Comparison of ENCODE assay signal across 10 cellular contexts in the genomic region with DNA sequence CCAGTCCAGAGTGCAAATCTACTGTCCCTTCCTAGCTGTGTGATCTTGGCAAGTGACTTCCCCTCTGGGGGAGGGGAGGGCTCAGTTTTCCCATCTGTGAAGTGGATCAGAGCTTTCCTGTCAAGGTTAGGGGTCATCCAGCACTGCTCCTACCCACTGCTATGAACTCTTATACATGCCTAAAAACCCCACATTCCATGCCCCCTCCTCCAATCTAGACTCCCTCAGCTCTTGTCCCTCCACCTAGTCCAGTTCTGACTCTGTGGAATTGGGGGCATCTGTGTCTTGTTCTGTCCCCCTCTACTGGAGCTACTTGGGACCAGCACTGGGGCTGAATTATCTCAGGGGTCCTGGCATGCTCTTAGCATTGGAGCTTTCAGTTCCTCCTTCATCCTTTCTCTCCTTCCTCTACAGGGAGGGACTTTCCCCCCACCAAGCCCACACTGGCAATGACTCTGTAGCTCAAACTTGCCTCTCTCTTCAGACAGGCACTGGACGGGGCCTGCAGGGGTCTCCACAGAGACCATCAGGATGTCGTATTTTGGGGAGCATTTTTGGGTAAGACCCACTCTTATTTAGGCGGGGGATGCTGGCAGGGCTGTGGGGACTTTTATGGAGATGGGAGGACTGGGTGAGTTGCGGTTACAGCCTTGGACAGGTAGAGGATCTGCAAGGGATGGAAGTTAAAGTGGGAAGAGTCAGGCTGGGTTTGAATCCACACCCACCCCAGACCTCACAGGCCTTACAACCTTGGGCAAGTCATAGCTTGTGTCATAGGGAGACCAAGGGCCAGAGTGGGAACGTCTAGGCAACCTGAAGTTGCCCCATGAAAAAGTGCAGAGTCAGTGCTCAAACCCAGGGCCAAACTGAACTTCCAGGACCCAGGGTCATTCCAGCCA. TPM values are rescaled to one million over a fixed set of nuclear protein-coding genes. Genes with fewer than 3 reads are reported as not detected.
DNase-seq lines count a peak whose midpoint lies in the region; ATAC-seq and TF ChIP-seq lines count a peak whose summit lies in the region.
"Had no signal": no experiment of that assay in that cellular context is flagged by ENCODE, and none has a peak within 500 bp of the region (broad histone marks: within the 10 kb centered on the region; RNA-seq: fewer than 3 reads in every experiment).

No MANE protein-coding gene starts in this region.

- H3F3A ChIP-seq in OCI-LY1 (ENCODE audit: insufficient read depth, low read length): no peaks in the 10 kb centered on the region; the same call in 1 of the 2 replicates

- in situ Hi-C loops in GM13977 (cut with MboI; ENCODE audit: low pct_unique_long_range_greater_than_20kb, low sequenced_read_pairs, unreplicated experiment): no loop called here

- no peak overlapping the region for H3K14ac ChIP-seq in trophoblast cell (ENCODE audit: low read length)

- TF ChIP-seq CTCF in GM13977 (IDR thresholded peaks at IDR 0.05; ENCODE audit: extremely low read depth, insufficient read depth, missing control alignments) (peak; percentile 44), OCI-LY1 (IDR thresholded peaks at IDR 0.05; ENCODE audit: low read length) (peak; percentile 57), omental fat pad (IDR thresholded peaks at IDR 0.05) (no peak)

- no peak overlapping the region for H2BK120ac ChIP-seq in trophoblast cell (ENCODE audit: insufficient read depth, low read length, poor library complexity)

- H3K27me3 ChIP-seq in OCI-LY1 (ENCODE audit: insufficient read depth, low read length): no peaks in the 10 kb centered on the region
- no peaks in the 10 kb centered on the region for H3K27me3 ChIP-seq in trophoblast cell (ENCODE audit: insufficient read depth, low read length)

- H2AFZ ChIP-seq in OCI-LY1 (ENCODE audit: low read length): no peak overlapping the region
- no peak overlapping the region for H2AFZ ChIP-seq in trophoblast cell (ENCODE audit: insufficient read depth, low read length, poor library complexity)

- no peak overlapping the region for H3K18ac ChIP-seq in trophoblast cell (ENCODE audit: low read length)

- H2BK5ac ChIP-seq in trophoblast cell (ENCODE audit: low read depth, low read length, poor library complexity): no peak overlapping the region

- H3K4me2 ChIP-seq in OCI-LY1 (ENCODE audit: low read length) (peak overlapping the region; percentile 26; the same call in 1 of the 2 replicates), trophoblast cell (ENCODE audit: low read length) (no peak overlapping the region)

- no peaks in the 10 kb centered on the region for H3K79me1 ChIP-seq in trophoblast cell (ENCODE audit: low read length)

- ATAC-seq in HG02571 (IDR thresholded peaks at IDR 0.05; ENCODE audit: unreplicated experiment) (peak; percentile 45), memory B cell (ENCODE audit: low read depth) (peak; percentile 76), omental fat pad (ENCODE audit: low FRiP score) (no peak)

- H3K9ac ChIP-seq in OCI-LY1 (ENCODE audit: low read length): peak overlapping the region; percentile 28; the same call in 1 of the 2 replicates
- no peak overlapping the region for H3K9ac ChIP-seq in trophoblast cell (ENCODE audit: low read length)

- H3K27ac Mint-ChIP-seq in memory B cell: peak overlapping the region; percentile 87

- H3K79me2 ChIP-seq in OCI-LY1 (ENCODE audit: insufficient read depth, low read length) (0 out of 2 replicates have a peak, but pooled peaks cover 7% of the 10 kb centered on the region), trophoblast cell (ENCODE audit: control insufficient read depth, insufficient read depth, low read length, poor library complexity) (no peaks in the 10 kb centered on the region)

- H3K27ac ChIP-seq in OCI-LY1 (ENCODE audit: low read depth, low read length, poor library complexity, severe bottlenecking) (peak overlapping the region; percentile 83), trophoblast cell (ENCODE audit: low read depth, low read length) (no peak overlapping the region)

- DNase-seq in GM13977 (ENCODE audit: low spot score): peak; percentile 80
- peak in 1 of 2 donors; percentile 71 for DNase-seq in memory B cell (ENCODE audit: low spot score in 2 of 2)
- DNase-seq in hippocampal formation (lab: John Stamatoyannopoulos, UW): no peak
- no peak for DNase-seq in omental fat pad (ENCODE audit: low spot score)
- DNase-seq in cortex of kidney (lab: John Stamatoyannopoulos, UW): no peak
- DNase-seq in trophoblast cell: no peak
- DNase-seq: activated effector memory CD4-positive, alpha-beta T cell treated with Interleukin-2 at 50 U/mL for 16 hours had no signal

- WGBS in trophoblast cell (ENCODE audit: extremely low coverage, insufficient coverage, insufficient read length): no CpG with 5 or more reads among the region's 5 CpGs

- H3K27me3 Mint-ChIP-seq in memory B cell: no peaks in the 10 kb centered on the region

- no peak overlapping the region for H2AK5ac ChIP-seq in trophoblast cell (ENCODE audit: low read length)

- no peak overlapping the region for H2BK12ac ChIP-seq in trophoblast cell (ENCODE audit: low read length)

- H3K9me3 Mint-ChIP-seq in memory B cell: no peaks in the 10 kb centered on the region

- H3K4me1 Mint-ChIP-seq in memory B cell: peaks cover 47% of the 10 kb centered on the region

- H3K4me3 ChIP-seq in OCI-LY1 (ENCODE audit: low read depth, low read length, poor library complexity, severe bottlenecking) (no peak overlapping the region), trophoblast cell (ENCODE audit: low read depth, low read length) (no peak overlapping the region)

- H3K4me1 ChIP-seq in OCI-LY1 (ENCODE audit: insufficient read depth, low read length, severe bottlenecking) (peaks cover 64% of the 10 kb centered on the region), trophoblast cell (ENCODE audit: control insufficient read depth in 1 of 2, insufficient read depth in 2 of 2, low read length in 2 of 2) (no peaks in the 10 kb centered on the region)

- H4K20me1 ChIP-seq in OCI-LY1 (ENCODE audit: insufficient read depth, low read length): no peaks in the 10 kb centered on the region

- H3K9me3 ChIP-seq in OCI-LY1 (ENCODE audit: low read length): no peaks in the 10 kb centered on the region
- H3K9me3 ChIP-seq in trophoblast cell (ENCODE audit: insufficient read depth, low read depth, low read length): no peaks in the 10 kb centered on the region

- H3K36me3 ChIP-seq in OCI-LY1 (ENCODE audit: insufficient read depth, low read length) (peaks cover 44% of the 10 kb centered on the region), trophoblast cell (ENCODE audit: control insufficient read depth in 1 of 2, insufficient read depth in 2 of 2, low read length in 2 of 2) (no peaks in the 10 kb centered on the region)

- no peak overlapping the region for H4K91ac ChIP-seq in trophoblast cell (ENCODE audit: low read depth, low read length)

- H3K36me3 Mint-ChIP-seq in memory B cell: peaks cover 18% of the 10 kb centered on the region

- H4K8ac ChIP-seq in trophoblast cell (ENCODE audit: low read depth, low read length): no peak overlapping the region

- H3K23ac ChIP-seq in trophoblast cell (ENCODE audit: low read length): no peak overlapping the region

- H3K4ac ChIP-seq in trophoblast cell (ENCODE audit: low read depth, low read length): no peak overlapping the region

- H3K9me2 ChIP-seq in OCI-LY1 (ENCODE audit: low read depth, low read length): no peaks in the 10 kb centered on the region

- no peak overlapping the region for H4K12ac ChIP-seq in trophoblast cell (ENCODE audit: low read depth, low read length)

- peak overlapping the region; percentile 82 for H3K4me3 Mint-ChIP-seq in memory B cell

RNA-seq across cellular contexts. Expression of a gene that starts 3.6 kb away (rescaled TPM):
- 1 to 10 TPM; 3.1 to 7.4 (median 4.9) TPM for total RNA-seq in omental fat pad
- 0.88 and 0.90 TPM in 2 replicates for polyA plus RNA-seq in trophoblast cell (2013)

RNA-seq across cellular contexts. Expression of a gene that starts 35.6 kb away (rescaled TPM):
- 10 to 100 TPM; 19.4 to 35.9 (median 23.8) TPM for total RNA-seq in omental fat pad
- 41.8 and 44.0 TPM in 2 replicates for polyA plus RNA-seq in trophoblast cell (2013)

RNA-seq across cellular contexts. Expression of a gene that starts 40.1 kb away (rescaled TPM):
- total RNA-seq in omental fat pad: under 1 TPM in 2 of 4 donors, not detected in 2; 0.19 to 0.32 TPM
- 0.19 TPM in 2 replicates for polyA plus RNA-seq in trophoblast cell (2013)
- total RNA-seq: skeletal muscle tissue had no signal

Comparison
In these comparisons a context has a peak if more than half of its experiments do, and no peak if none do; other contexts are left out.
1. CTCF ChIP-seq: peak in GM13977 (single experiment) and OCI-LY1 (single experiment); none in omental fat pad (0 of 3).